ENCODE assay signal across 11 cellular contexts in the genomic region with DNA sequence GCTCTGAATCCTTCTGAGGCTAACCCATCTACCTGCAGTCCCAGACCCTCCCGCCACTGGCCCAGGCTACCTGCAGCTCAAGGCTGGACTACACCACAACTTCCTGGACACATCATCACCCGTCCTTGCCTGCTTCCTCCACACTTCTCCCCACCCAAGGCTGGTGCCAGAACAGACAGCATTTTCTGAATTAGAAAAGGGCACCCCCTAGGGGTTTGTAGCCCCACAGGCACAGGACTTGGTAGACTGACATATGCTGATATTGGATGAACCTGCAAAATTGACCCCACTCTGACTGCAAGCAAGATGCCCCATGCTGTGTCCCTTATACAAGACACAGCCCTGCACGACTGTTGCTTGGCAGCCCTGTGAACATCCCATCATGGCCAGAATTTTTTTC.
DNase-seq lines count a peak whose midpoint lies in the region; ATAC-seq and TF ChIP-seq lines count a peak whose summit lies in the region.
"Had no signal": no experiment of that assay in that cellular context is flagged by ENCODE, and none has a peak within 500 bp of the region (broad histone marks: within the 10 kb centered on the region; RNA-seq: fewer than 3 reads in every experiment).

No MANE protein-coding gene starts in this region.

- no peak overlapping the region for H3K4me2 ChIP-seq in OCI-LY1 (ENCODE audit: low read length)

- intact Hi-C loops in thyroid gland (cut with DNase I), result no loop called here

- peak; percentile 58 for TF ChIP-seq CTCF in OCI-LY1 (IDR thresholded peaks at IDR 0.05; ENCODE audit: low read length)
- TF ChIP-seq CTCF in thyroid gland (IDR thresholded peaks at IDR 0.05), result no peak

- H3K36me3 ChIP-seq in OCI-LY1 (ENCODE audit: insufficient read depth, low read length), result no peaks in the 10 kb centered on the region
- no peaks in the 10 kb centered on the region for H3K36me3 ChIP-seq in thyroid gland
- H3K36me3 ChIP-seq in effector memory CD4-positive, alpha-beta T cell (ENCODE audit: control insufficient read depth, insufficient read depth, low read length), result no peaks in the 10 kb centered on the region

- H3K4me1 Mint-ChIP-seq in stimulated activated memory B cell treated with anti-CD40 and anti-IgM and Interleukin-4, amounts not matched to agents 10 μg/mL and 1 μg/mL and 100 μg/mL, for 72 hours, result no peaks in the 10 kb centered on the region
- H3K4me1 Mint-ChIP-seq: CD14-positive monocyte had no signal

- H3K4me1 ChIP-seq in OCI-LY1 (ENCODE audit: insufficient read depth, low read length, severe bottlenecking), result no peaks in the 10 kb centered on the region
- H3K4me1 ChIP-seq in thyroid gland, result no peaks in the 10 kb centered on the region
- no peaks in the 10 kb centered on the region for H3K4me1 ChIP-seq in effector memory CD4-positive, alpha-beta T cell (ENCODE audit: control insufficient read depth, insufficient read depth, low read length, poor library complexity, severe bottlenecking)

- H3K79me2 ChIP-seq in OCI-LY1 (ENCODE audit: insufficient read depth, low read length), result no peaks in the 10 kb centered on the region

- H3K27me3 Mint-ChIP-seq in stimulated activated memory B cell treated with anti-CD40 and anti-IgM and Interleukin-4, amounts not matched to agents 10 μg/mL and 1 μg/mL and 100 μg/mL, for 72 hours, result peaks cover 17% of the 10 kb centered on the region

- no peak for TF ChIP-seq POLR2A in thyroid gland (IDR thresholded peaks at IDR 0.05)

- no peak overlapping the region for H3K4me3 ChIP-seq in OCI-LY1 (ENCODE audit: low read depth, low read length, poor library complexity, severe bottlenecking)
- no peak overlapping the region for H3K4me3 ChIP-seq in thyroid gland (replicated peaks in 1 of 3)
- H3K4me3 ChIP-seq in effector memory CD4-positive, alpha-beta T cell (ENCODE audit: insufficient read depth, low read depth, low read length, poor library complexity, severe bottlenecking), result no peak overlapping the region

- no peak overlapping the region for H2AFZ ChIP-seq in OCI-LY1 (ENCODE audit: low read length)

- H3F3A ChIP-seq in OCI-LY1 (ENCODE audit: insufficient read depth, low read length), result no peaks in the 10 kb centered on the region

- no peaks in the 10 kb centered on the region for H4K20me1 ChIP-seq in OCI-LY1 (ENCODE audit: insufficient read depth, low read length)

- WGBS in thyroid gland, 2 donors, result 44 to 46% methylated on average over 3 of the region's 3 CpGs

- H3K9me3 Mint-ChIP-seq in stimulated activated memory B cell treated with anti-CD40 and anti-IgM and Interleukin-4, amounts not matched to agents 10 μg/mL and 1 μg/mL and 100 μg/mL, for 72 hours, result peaks cover 2% of the 10 kb centered on the region
- H3K9me3 Mint-ChIP-seq: T-helper 1 cell treated with Interleukin-12 subunit alpha and Interleukin-12 subunit beta and Interleukin-4 antibody, amounts not matched to agents 30 μg/mL and 1 μg/mL, for 36 hours had no signal

- no peaks in the 10 kb centered on the region for H3K9me2 ChIP-seq in OCI-LY1 (ENCODE audit: low read depth, low read length)

- H3K9ac ChIP-seq in OCI-LY1 (ENCODE audit: low read length), result no peak overlapping the region

- H3K27ac Mint-ChIP-seq in stimulated activated memory B cell treated with anti-CD40 and anti-IgM and Interleukin-4, amounts not matched to agents 10 μg/mL and 1 μg/mL and 100 μg/mL, for 72 hours, result no peak overlapping the region
- H3K27ac Mint-ChIP-seq: activated naive CD8-positive, alpha-beta T cell; CD14-positive monocyte; T-helper 1 cell treated with Interleukin-12 subunit alpha and Interleukin-12 subunit beta and Interleukin-4 antibody, amounts not matched to agents 30 μg/mL and 1 μg/mL, for 36 hours had no signal

- H3K9me3 ChIP-seq in OCI-LY1 (ENCODE audit: low read length) (no peaks in the 10 kb centered on the region), thyroid gland (no peaks in the 10 kb centered on the region)
- H3K9me3 ChIP-seq in effector memory CD4-positive, alpha-beta T cell (ENCODE audit: control insufficient read depth, low read length), result no peaks in the 10 kb centered on the region

- no peak overlapping the region for H3K27ac ChIP-seq in OCI-LY1 (ENCODE audit: low read depth, low read length, poor library complexity, severe bottlenecking)
- no peak overlapping the region for H3K27ac ChIP-seq in thyroid gland
- no peak overlapping the region for H3K27ac ChIP-seq in effector memory CD4-positive, alpha-beta T cell (ENCODE audit: insufficient read depth, low read length, poor library complexity, severe bottlenecking)

- peak; percentile 32 for ATAC-seq in stimulated activated memory B cell treated with anti-CD40 and anti-IgM and Interleukin-4, amounts not matched to agents 10 μg/mL and 1 μg/mL and 100 μg/mL, for 72 hours
- ATAC-seq in GM21717 (IDR thresholded peaks at IDR 0.05; ENCODE audit: unreplicated experiment), result no peak

- H3K4me3 Mint-ChIP-seq in stimulated activated memory B cell treated with anti-CD40 and anti-IgM and Interleukin-4, amounts not matched to agents 10 μg/mL and 1 μg/mL and 100 μg/mL, for 72 hours, result no peak overlapping the region
- H3K4me3 Mint-ChIP-seq: activated naive CD8-positive, alpha-beta T cell; CD14-positive monocyte; T-helper 1 cell treated with Interleukin-12 subunit alpha and Interleukin-12 subunit beta and Interleukin-4 antibody, amounts not matched to agents 30 μg/mL and 1 μg/mL, for 36 hours had no signal

- H3K36me3 Mint-ChIP-seq in stimulated activated memory B cell treated with anti-CD40 and anti-IgM and Interleukin-4, amounts not matched to agents 10 μg/mL and 1 μg/mL and 100 μg/mL, for 72 hours, result no peaks in the 10 kb centered on the region
- H3K36me3 Mint-ChIP-seq: activated naive CD8-positive, alpha-beta T cell; CD14-positive monocyte had no signal

- H3K27me3 ChIP-seq in OCI-LY1 (ENCODE audit: insufficient read depth, low read length), result peaks cover 4% of the 10 kb centered on the region; the same call in 1 of the 2 replicates
- no peaks in the 10 kb centered on the region for H3K27me3 ChIP-seq in thyroid gland
- peaks cover 3% of the 10 kb centered on the region for H3K27me3 ChIP-seq in effector memory CD4-positive, alpha-beta T cell (replicated peaks; ENCODE audit: control insufficient read depth, insufficient read depth, low read length, poor library complexity, severe bottlenecking)

- DNase-seq in activated gamma-delta T cell treated with Interleukin-2 at 50 U/mL for 16 hours, result peak; percentile 7
- DNase-seq in activated gamma-delta T cell (lab: John Stamatoyannopoulos, UW), result no peak
- DNase-seq in germinal center (ENCODE audit: low spot score), result peak; percentile 60
- no peak for DNase-seq in thyroid gland
- no peak for DNase-seq in effector memory CD4-positive, alpha-beta T cell

Comparison
In these comparisons a context has a peak if more than half of its experiments do, and no peak if none do; other contexts are left out.
1. DNase-seq: peak in activated gamma-delta T cell treated with Interleukin-2 at 50 U/mL for 16 hours (single experiment) and germinal center (single experiment); none in activated gamma-delta T cell (single experiment), thyroid gland (0 of 2) and effector memory CD4-positive, alpha-beta T cell (0 of 3).